Comparison of ENCODE assay signal across 19 cellular contexts in the genomic region with DNA sequence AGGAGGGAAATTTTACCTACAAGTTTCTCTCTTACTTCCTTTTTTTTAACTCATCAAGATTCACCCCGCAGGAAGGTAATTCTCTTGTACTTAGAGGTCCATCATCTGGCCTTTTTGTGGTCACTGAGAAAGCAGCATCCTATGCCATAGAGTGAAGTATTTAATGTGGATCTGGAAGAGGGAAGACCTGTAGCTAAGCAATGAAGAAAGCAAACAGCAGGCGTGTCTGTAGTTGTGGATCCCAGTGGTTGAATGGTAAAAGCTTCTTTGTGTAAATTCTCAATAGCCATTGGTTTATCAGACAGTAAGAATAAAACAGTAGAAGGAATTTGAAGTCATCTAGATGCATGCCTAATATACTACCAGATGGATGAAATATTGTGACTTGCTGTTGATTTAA.
DNase-seq lines count a peak whose midpoint lies in the region; ATAC-seq and TF ChIP-seq lines count a peak whose summit lies in the region.
"Had no signal": no experiment of that assay in that cellular context is flagged by ENCODE, and none has a peak within 500 bp of the region (broad histone marks: within the 10 kb centered on the region; RNA-seq: fewer than 3 reads in every experiment).

No MANE protein-coding gene starts in this region.

- H3K36me3 ChIP-seq in mesendoderm (ENCODE audit: control insufficient read depth, insufficient read depth, low read length) (no peaks in the 10 kb centered on the region), aorta (ENCODE audit: control insufficient read depth in 1 of 2, insufficient read depth in 2 of 2, low read length in 1 of 2) (no peaks in the 10 kb centered on the region)
- H3K36me3 ChIP-seq: BLaER1 treated with 17β-estradiol and CSF1 and Interleukin-3, amounts not matched to agents 10 nM and 100 nM had no signal

- WGBS in mesendoderm (ENCODE audit: extremely low coverage, insufficient coverage, low lambda C conversion rate), result no CpG with 5 or more reads among the region's 2 CpGs
- WGBS in aorta, 2 donors, result 83 to 84% methylated on average over 2 of the region's 2 CpGs

- no peak overlapping the region for H4K5ac ChIP-seq in mesendoderm (ENCODE audit: low read length)

- H3K18ac ChIP-seq in mesendoderm (ENCODE audit: low read length), result no peak overlapping the region

- no peak overlapping the region for H3K9ac ChIP-seq in mesendoderm (ENCODE audit: low read length)
- H3K9ac ChIP-seq: BLaER1 treated with 17β-estradiol and CSF1 and Interleukin-3, amounts not matched to agents 10 nM and 100 nM had no signal

- H3K27ac ChIP-seq in mesendoderm (ENCODE audit: low read depth, low read length) (no peak overlapping the region), aorta (ENCODE audit: low read depth in 1 of 2, low read length in 2 of 2) (no peak overlapping the region)
- H3K27ac ChIP-seq: BLaER1 treated with 17β-estradiol and CSF1 and Interleukin-3, amounts not matched to agents 10 nM and 100 nM had no signal

- H3K4me2 ChIP-seq in mesendoderm (ENCODE audit: low read length), result no peak overlapping the region
- H3K4me2 ChIP-seq: BLaER1 treated with 17β-estradiol and CSF1 and Interleukin-3, amounts not matched to agents 10 nM and 100 nM had no signal

- H3K56ac ChIP-seq in mesendoderm (ENCODE audit: low read length), result no peak overlapping the region

- no peaks in the 10 kb centered on the region for H3K9me3 Mint-ChIP-seq in WTC11
- H3K9me3 Mint-ChIP-seq: CD8-positive, alpha-beta T cell; H9; IgD-negative memory B cell had no signal

- H3K27me3 ChIP-seq in mesendoderm (ENCODE audit: insufficient read depth, low read length, poor library complexity), result no peaks in the 10 kb centered on the region
- H3K27me3 ChIP-seq in aorta (ENCODE audit: control insufficient read depth in 1 of 2, insufficient read depth in 2 of 2, low read length in 1 of 2), result no peaks in the 10 kb centered on the region
- H3K27me3 ChIP-seq: BLaER1 treated with 17β-estradiol and CSF1 and Interleukin-3, amounts not matched to agents 10 nM and 100 nM had no signal

- POLR2A ChIA-PET in WTC11 (lab: Charles Lee), result no interaction called here

- intact Hi-C loops in aorta (cut with DNase I), result no loop called here

- H2AK5ac ChIP-seq in mesendoderm (ENCODE audit: low read length), result no peak overlapping the region

- no peak overlapping the region for H2BK15ac ChIP-seq in mesendoderm (replicated peaks; ENCODE audit: low read depth)

- H3K9me3 ChIP-seq in aorta (ENCODE audit: control insufficient read depth, low read length), result no peaks in the 10 kb centered on the region
- H3K9me3 ChIP-seq: BLaER1 treated with 17β-estradiol and CSF1 and Interleukin-3, amounts not matched to agents 10 nM and 100 nM had no signal

- H3K4me3 Mint-ChIP-seq in WTC11, result no peak overlapping the region
- H3K4me3 Mint-ChIP-seq: B cell; CD8-positive, alpha-beta T cell; H9; IgD-negative memory B cell had no signal

- H3K27me3 Mint-ChIP-seq in WTC11 (ENCODE audit: low read depth), result no peaks in the 10 kb centered on the region
- H3K27me3 Mint-ChIP-seq: B cell, IgD-negative memory B cell had no signal

- no peaks in the 10 kb centered on the region for H3K36me3 Mint-ChIP-seq in WTC11
- H3K36me3 Mint-ChIP-seq: CD8-positive, alpha-beta T cell; IgD-negative memory B cell had no signal

- H4K8ac ChIP-seq in mesendoderm (ENCODE audit: low read depth, low read length), result no peak overlapping the region

- no peak overlapping the region for H2BK5ac ChIP-seq in mesendoderm (ENCODE audit: low read length)

- no peak overlapping the region for H3K4me3 ChIP-seq in mesendoderm (ENCODE audit: low read length)
- no peak overlapping the region for H3K4me3 ChIP-seq in aorta (ENCODE audit: low read length in 2 of 2)
- H3K4me3 ChIP-seq: BLaER1 treated with 17β-estradiol and CSF1 and Interleukin-3, amounts not matched to agents 10 nM and 100 nM; GM12878 had no signal

- no peaks in the 10 kb centered on the region for H3K4me1 ChIP-seq in mesendoderm (ENCODE audit: control insufficient read depth, low read depth, low read length)
- no peaks in the 10 kb centered on the region for H3K4me1 ChIP-seq in aorta (ENCODE audit: control insufficient read depth in 1 of 2, insufficient read depth in 2 of 2, low read length in 2 of 2)
- H3K4me1 ChIP-seq: BLaER1 treated with 17β-estradiol and CSF1 and Interleukin-3, amounts not matched to agents 10 nM and 100 nM had no signal

- peaks cover 6% of the 10 kb centered on the region; the same call in 1 of the 2 replicates for H3K4me1 Mint-ChIP-seq in WTC11
- H3K4me1 Mint-ChIP-seq: B cell, IgD-negative memory B cell had no signal

- TF ChIP-seq CTCF in WTC11 (IDR thresholded peaks at IDR 0.05), result no peak

- DNase-seq in NCI-H748 (lab: John Stamatoyannopoulos, UW; ENCODE audit: unreplicated experiment), result peak; percentile 23
- no peak for DNase-seq in NCI-H748 treated with DMSO at 0.1 percent for 48 hours (lab: John Stamatoyannopoulos, UW)
- no peak for DNase-seq in WTC11 (ENCODE audit: low spot score)
- peak; percentile 33 for DNase-seq in mesendoderm
- no peak for DNase-seq in hepatic stellate cell (ENCODE audit: low spot score)
- DNase-seq in aorta, result no peak
- DNase-seq: 8988T; Calu3; CD8-positive, alpha-beta T cell; DMS79 treated with DMSO at 0.1 percent for 48 hours; GF-D8; GOT3; H9 had no signal

- H2BK120ac ChIP-seq in mesendoderm (ENCODE audit: low read depth, low read length), result no peak overlapping the region

- no peaks in the 10 kb centered on the region for H3K79me2 ChIP-seq in mesendoderm (ENCODE audit: control insufficient read depth, insufficient read depth, low read length)

- H3K27ac Mint-ChIP-seq in WTC11, result no peak overlapping the region
- H3K27ac Mint-ChIP-seq: B cell; CD8-positive, alpha-beta T cell; H9; IgD-negative memory B cell had no signal

- H3K23ac ChIP-seq in mesendoderm (ENCODE audit: low read length), result no peak overlapping the region

- peak; percentile 91 for ATAC-seq in WTC11
- no peak for ATAC-seq in GM19324 (IDR thresholded peaks at IDR 0.05; ENCODE audit: low FRiP score, unreplicated experiment)
- no peak for ATAC-seq in aorta (ENCODE audit: low FRiP score)
- ATAC-seq: CD8-positive, alpha-beta T cell; GM12878; HepG2 had no signal

- H3K79me1 ChIP-seq in mesendoderm (ENCODE audit: low read length), result no peaks in the 10 kb centered on the region

- CTCF ChIA-PET in WTC11 (lab: Charles Lee), result no interaction called here

- H3K4ac ChIP-seq in mesendoderm (ENCODE audit: low read depth, low read length), result no peak overlapping the region

TF ChIP-seq in WTC11, 78 proteins besides CTCF, POLR2A, EP300 and RAD21 (continues in another document):
- TF ChIP-seq GABPB1 (CRISPR knock-in tag; IDR thresholded peaks at IDR 0.05) (no peak), ZNF232 (CRISPR knock-in tag; IDR thresholded peaks at IDR 0.05) (no peak), MYBL2 (CRISPR knock-in tag; IDR thresholded peaks at IDR 0.05) (no peak), TP53 (CRISPR knock-in tag; IDR thresholded peaks at IDR 0.05) (no peak), CREB1 (CRISPR knock-in tag; IDR thresholded peaks at IDR 0.05) (no peak), TEAD1 (CRISPR knock-in tag; IDR thresholded peaks at IDR 0.05) (no peak), FOXK1 (CRISPR knock-in tag; IDR thresholded peaks at IDR 0.05) (no peak), NFYB (CRISPR knock-in tag; conservative IDR thresholded peaks at IDR 0.05; ENCODE audit: low read depth) (no peak), GTF2I (CRISPR knock-in tag; conservative IDR thresholded peaks at IDR 0.05) (no peak)
- TF ChIP-seq, protein P1, sequence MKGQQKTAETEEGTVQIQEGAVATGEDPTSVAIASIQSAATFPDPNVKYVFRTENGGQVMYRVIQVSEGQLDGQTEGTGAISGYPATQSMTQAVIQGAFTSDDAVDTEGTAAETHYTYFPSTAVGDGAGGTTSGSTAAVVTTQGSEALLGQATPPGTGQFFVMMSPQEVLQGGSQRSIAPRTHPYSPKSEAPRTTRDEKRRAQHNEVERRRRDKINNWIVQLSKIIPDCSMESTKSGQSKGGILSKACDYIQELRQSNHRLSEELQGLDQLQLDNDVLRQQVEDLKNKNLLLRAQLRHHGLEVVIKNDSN (CRISPR knock-in tag; IDR thresholded peaks at IDR 0.05), result no peak
- TF ChIP-seq, protein P2, sequence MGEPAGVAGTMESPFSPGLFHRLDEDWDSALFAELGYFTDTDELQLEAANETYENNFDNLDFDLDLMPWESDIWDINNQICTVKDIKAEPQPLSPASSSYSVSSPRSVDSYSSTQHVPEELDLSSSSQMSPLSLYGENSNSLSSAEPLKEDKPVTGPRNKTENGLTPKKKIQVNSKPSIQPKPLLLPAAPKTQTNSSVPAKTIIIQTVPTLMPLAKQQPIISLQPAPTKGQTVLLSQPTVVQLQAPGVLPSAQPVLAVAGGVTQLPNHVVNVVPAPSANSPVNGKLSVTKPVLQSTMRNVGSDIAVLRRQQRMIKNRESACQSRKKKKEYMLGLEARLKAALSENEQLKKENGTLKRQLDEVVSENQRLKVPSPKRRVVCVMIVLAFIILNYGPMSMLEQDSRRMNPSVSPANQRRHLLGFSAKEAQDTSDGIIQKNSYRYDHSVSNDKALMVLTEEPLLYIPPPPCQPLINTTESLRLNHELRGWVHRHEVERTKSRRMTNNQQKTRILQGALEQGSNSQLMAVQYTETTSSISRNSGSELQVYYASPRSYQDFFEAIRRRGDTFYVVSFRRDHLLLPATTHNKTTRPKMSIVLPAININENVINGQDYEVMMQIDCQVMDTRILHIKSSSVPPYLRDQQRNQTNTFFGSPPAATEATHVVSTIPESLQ (CRISPR knock-in tag; IDR thresholded peaks at IDR 0.05), result no peak
- TF ChIP-seq, protein P3, sequence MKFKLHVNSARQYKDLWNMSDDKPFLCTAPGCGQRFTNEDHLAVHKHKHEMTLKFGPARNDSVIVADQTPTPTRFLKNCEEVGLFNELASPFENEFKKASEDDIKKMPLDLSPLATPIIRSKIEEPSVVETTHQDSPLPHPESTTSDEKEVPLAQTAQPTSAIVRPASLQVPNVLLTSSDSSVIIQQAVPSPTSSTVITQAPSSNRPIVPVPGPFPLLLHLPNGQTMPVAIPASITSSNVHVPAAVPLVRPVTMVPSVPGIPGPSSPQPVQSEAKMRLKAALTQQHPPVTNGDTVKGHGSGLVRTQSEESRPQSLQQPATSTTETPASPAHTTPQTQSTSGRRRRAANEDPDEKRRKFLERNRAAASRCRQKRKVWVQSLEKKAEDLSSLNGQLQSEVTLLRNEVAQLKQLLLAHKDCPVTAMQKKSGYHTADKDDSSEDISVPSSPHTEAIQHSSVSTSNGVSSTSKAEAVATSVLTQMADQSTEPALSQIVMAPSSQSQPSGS (CRISPR knock-in tag; IDR thresholded peaks at IDR 0.05; ENCODE audit: borderline replicate concordance, low read depth), result no peak
- TF ChIP-seq, protein P4, sequence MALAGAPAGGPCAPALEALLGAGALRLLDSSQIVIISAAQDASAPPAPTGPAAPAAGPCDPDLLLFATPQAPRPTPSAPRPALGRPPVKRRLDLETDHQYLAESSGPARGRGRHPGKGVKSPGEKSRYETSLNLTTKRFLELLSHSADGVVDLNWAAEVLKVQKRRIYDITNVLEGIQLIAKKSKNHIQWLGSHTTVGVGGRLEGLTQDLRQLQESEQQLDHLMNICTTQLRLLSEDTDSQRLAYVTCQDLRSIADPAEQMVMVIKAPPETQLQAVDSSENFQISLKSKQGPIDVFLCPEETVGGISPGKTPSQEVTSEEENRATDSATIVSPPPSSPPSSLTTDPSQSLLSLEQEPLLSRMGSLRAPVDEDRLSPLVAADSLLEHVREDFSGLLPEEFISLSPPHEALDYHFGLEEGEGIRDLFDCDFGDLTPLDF (CRISPR knock-in tag; IDR thresholded peaks at IDR 0.05), result no peak

Comparison
In these comparisons a context has a peak if more than half of its experiments do, and no peak if none do; other contexts are left out.
1. DNase-seq: peak in NCI-H748 (single experiment) and mesendoderm (single experiment); none in NCI-H748 treated with DMSO at 0.1 percent for 48 hours (single experiment), WTC11 (single experiment), hepatic stellate cell (single experiment) and aorta (0 of 2).